Comparison of ENCODE assay signal across 38 cellular contexts in genomic region chr19:29992233-29992867, GRCh38.
"Had no signal": no experiment of that assay in that cellular context is flagged by ENCODE, and none has a peak within 500 bp of the region (broad histone marks: within the 10 kb centered on the region; RNA-seq: fewer than 3 reads in every experiment).

No MANE protein-coding gene starts in this region.

- H3K27ac Mint-ChIP-seq: activated B cell treated with CpG ODN at 0.5 μM for 24 hours; activated CD4-positive, alpha-beta memory T cell treated with anti-CD3 and anti-CD28 coated beads for 36 hours; activated CD4-positive, alpha-beta T cell treated with anti-CD3 and anti-CD28 coated beads, Interleukin-2, amount 10 ng/mL, durations not matched to agents 24 days and 14 days; activated CD8-positive, alpha-beta T cell treated with anti-CD3 and anti-CD28 coated beads for 36 hours; activated naive CD4-positive, alpha-beta T cell treated with anti-CD3 and anti-CD28 coated beads for 36 hours; activated naive CD4-positive, alpha-beta T cell treated with anti-CD3 and anti-CD28 coated beads, Interleukin-2, amount 50 U/mL, for 24 hours; activated naive CD8-positive, alpha-beta T cell; activated naive CD8-positive, alpha-beta T cell treated with anti-CD3 and anti-CD28 coated beads, Interleukin-2, amount 10 ng/mL, durations not matched to agents 7 days and 5 days; activated naive CD8-positive, alpha-beta T cell treated with anti-CD3 and anti-CD28 coated beads, Interleukin-2, amount 50 U/mL, for 24 hours; activated T-cell treated with anti-CD3 and anti-CD28 coated beads, Interleukin-2, amount 50 U/mL, for 72 hours; activated T-helper 1 cell treated with anti-CD3 and anti-CD28 coated beads, Interleukin-12 subunit alpha, Interleukin-12 subunit beta, Interleukin-2, Interleukin-4 antibody, amounts not matched to agents 30 ng/mL and 10 ng/mL and 1 ng/mL, durations not matched to agents 14 hours and 24 hours and 36 hours; activated T-helper 17 cell treated with anti-CD3 and anti-CD28 coated beads, Interleukin-2, amount 50 U/mL, for 72 hours; brain; T-helper 2 cell treated with Interferon-gamma antibody and Interleukin-4, amounts not matched to agents 5 μg/mL and 100 μg/mL, for 36 hours had no signal

- H3K4me1 ChIP-seq: ascending aorta, colonic mucosa had no signal

- H3K27me3 Mint-ChIP-seq: activated B cell treated with CpG ODN at 0.5 μM for 24 hours; activated CD4-positive, alpha-beta memory T cell treated with anti-CD3 and anti-CD28 coated beads for 36 hours; activated CD4-positive, alpha-beta T cell treated with anti-CD3 and anti-CD28 coated beads, Interleukin-2, amount 10 ng/mL, durations not matched to agents 24 days and 14 days; activated CD8-positive, alpha-beta T cell treated with anti-CD3 and anti-CD28 coated beads for 36 hours; activated naive CD4-positive, alpha-beta T cell treated with anti-CD3 and anti-CD28 coated beads, Interleukin-2, amount 50 U/mL, for 24 hours; activated naive CD8-positive, alpha-beta T cell; activated naive CD8-positive, alpha-beta T cell treated with anti-CD3 and anti-CD28 coated beads, Interleukin-2, amount 10 ng/mL, durations not matched to agents 7 days and 5 days; activated naive CD8-positive, alpha-beta T cell treated with anti-CD3 and anti-CD28 coated beads, Interleukin-2, amount 50 U/mL, for 24 hours; activated T-helper 17 cell treated with anti-CD3 and anti-CD28 coated beads, Interleukin-2, amount 50 U/mL, for 72 hours; brain; central memory CD8-positive, alpha-beta T cell had no signal

- H3K36me3 ChIP-seq: cardiac muscle cell, colonic mucosa had no signal

- H3K9me3 ChIP-seq: colonic mucosa had no signal

- DNase-seq: activated B cell treated with CpG ODN at 0.5 μM for 24 hours; activated CD4-positive, alpha-beta memory T cell treated with anti-CD3 and anti-CD28 coated beads for 36 hours; activated CD4-positive, alpha-beta T cell treated with anti-CD3 and anti-CD28 coated beads for 4 hours; activated CD4-positive, alpha-beta T cell treated with anti-CD3 and anti-CD28 coated beads, Interleukin-2, amount 10 ng/mL, durations not matched to agents 24 days and 14 days; activated CD4-positive, alpha-beta T cell treated with anti-CD3 and anti-CD28 coated beads, Interleukin-2, amount 50 U/mL, for 1 hour; activated CD4-positive, alpha-beta T cell treated with anti-CD3 and anti-CD28 coated beads, Interleukin-2, amount 50 U/mL, for 4 hours; activated CD4-positive, CD25-positive, alpha-beta regulatory T cell treated with anti-CD3 and anti-CD28 coated beads, Interleukin-2, amount 50 U/mL, for 72 hours; activated CD8-positive, alpha-beta memory T cell treated with anti-CD3 and anti-CD28 coated beads, Interleukin-2, amount 50 U/mL, for 4 hours; activated CD8-positive, alpha-beta T cell treated with anti-CD3 and anti-CD28 coated beads for 36 hours; activated effector memory CD4-positive, alpha-beta T cell treated with anti-CD3 and anti-CD28 coated beads, Interleukin-2, amount 50 U/mL, for 16 hours; activated gamma-delta T cell treated with Interleukin-2 at 50 U/mL for 16 hours; activated naive CD4-positive, alpha-beta T cell; activated naive CD4-positive, alpha-beta T cell treated with anti-CD3 and anti-CD28 coated beads for 36 hours; activated naive CD8-positive, alpha-beta T cell treated with anti-CD3 and anti-CD28 coated beads, Interleukin-2, amount 10 ng/mL, durations not matched to agents 7 days and 5 days; activated naive CD8-positive, alpha-beta T cell treated with anti-CD3 and anti-CD28 coated beads, Interleukin-2, amount 50 U/mL, for 24 hours; activated T-cell treated with anti-CD3 and anti-CD28 coated beads for 4 hours; activated T-cell treated with anti-CD3 and anti-CD28 coated beads, Interleukin-2, amount 50 U/mL, for 1 hour; activated T-cell treated with anti-CD3 and anti-CD28 coated beads, Interleukin-2, amount 50 U/mL, for 4 hours; activated T-cell treated with anti-CD3 and anti-CD28 coated beads, Interleukin-2, amount 50 U/mL, for 72 hours; amygdala; anterior cingulate cortex; caudate nucleus; cerebellar nuclear complex; colonic mucosa; T-helper 2 cell; T-helper 9 cell had no signal

- H3K27ac ChIP-seq: ascending aorta, cardiac muscle cell, colonic mucosa, VCaP had no signal

- ATAC-seq: activated CD8-positive, alpha-beta T cell treated with anti-CD3 and anti-CD28 coated beads for 36 hours; activated naive CD8-positive, alpha-beta T cell treated with anti-CD3 and anti-CD28 coated beads, Interleukin-2, amount 50 U/mL, for 24 hours; activated T-cell treated with anti-CD3 and anti-CD28 coated beads, Interleukin-2, amount 50 U/mL, for 4 hours; activated T-cell treated with anti-CD3 and anti-CD28 coated beads, Interleukin-2, amount 50 U/mL, for 72 hours; activated T-helper 17 cell treated with anti-CD3 and anti-CD28 coated beads, Interleukin-2, amount 50 U/mL, for 72 hours had no signal

- H3K4me3 ChIP-seq: ascending aorta, cardiac muscle cell, colonic mucosa had no signal

- H3K27me3 ChIP-seq: ascending aorta, cardiac muscle cell, colonic mucosa had no signal

- H3K4me3 Mint-ChIP-seq: activated B cell treated with CpG ODN at 0.5 μM for 24 hours; activated CD4-positive, alpha-beta memory T cell treated with anti-CD3 and anti-CD28 coated beads for 36 hours; activated CD4-positive, alpha-beta T cell treated with anti-CD3 and anti-CD28 coated beads, Interleukin-2, amount 10 ng/mL, durations not matched to agents 24 days and 14 days; activated CD8-positive, alpha-beta T cell treated with anti-CD3 and anti-CD28 coated beads for 36 hours; activated naive CD4-positive, alpha-beta T cell treated with anti-CD3 and anti-CD28 coated beads for 36 hours; activated naive CD4-positive, alpha-beta T cell treated with anti-CD3 and anti-CD28 coated beads, Interleukin-2, amount 50 U/mL, for 24 hours; activated naive CD8-positive, alpha-beta T cell; activated naive CD8-positive, alpha-beta T cell treated with anti-CD3 and anti-CD28 coated beads, Interleukin-2, amount 10 ng/mL, durations not matched to agents 7 days and 5 days; activated naive CD8-positive, alpha-beta T cell treated with anti-CD3 and anti-CD28 coated beads, Interleukin-2, amount 50 U/mL, for 24 hours; activated T-cell treated with anti-CD3 and anti-CD28 coated beads, Interleukin-2, amount 50 U/mL, for 4 hours; activated T-cell treated with anti-CD3 and anti-CD28 coated beads, Interleukin-2, amount 50 U/mL, for 72 hours; activated T-helper 1 cell treated with anti-CD3 and anti-CD28 coated beads, Interleukin-12 subunit alpha, Interleukin-12 subunit beta, Interleukin-2, Interleukin-4 antibody, amounts not matched to agents 30 ng/mL and 10 ng/mL and 1 ng/mL, durations not matched to agents 14 hours and 24 hours and 36 hours; activated T-helper 17 cell treated with anti-CD3 and anti-CD28 coated beads, Interleukin-2, amount 50 U/mL, for 72 hours; brain; central memory CD8-positive, alpha-beta T cell; T-helper 2 cell treated with Interferon-gamma antibody and Interleukin-4, amounts not matched to agents 5 μg/mL and 100 μg/mL, for 36 hours had no signal

- H3K9me3 Mint-ChIP-seq: central memory CD8-positive, alpha-beta T cell had no signal

- FAIRE-seq: bronchial epithelial cell, TTC549 had no signal

- H3K4me1 Mint-ChIP-seq: activated naive CD8-positive, alpha-beta T cell treated with anti-CD3 and anti-CD28 coated beads, Interleukin-2, amount 10 ng/mL, durations not matched to agents 7 days and 5 days; brain had no signal
